In the genomic region with DNA sequence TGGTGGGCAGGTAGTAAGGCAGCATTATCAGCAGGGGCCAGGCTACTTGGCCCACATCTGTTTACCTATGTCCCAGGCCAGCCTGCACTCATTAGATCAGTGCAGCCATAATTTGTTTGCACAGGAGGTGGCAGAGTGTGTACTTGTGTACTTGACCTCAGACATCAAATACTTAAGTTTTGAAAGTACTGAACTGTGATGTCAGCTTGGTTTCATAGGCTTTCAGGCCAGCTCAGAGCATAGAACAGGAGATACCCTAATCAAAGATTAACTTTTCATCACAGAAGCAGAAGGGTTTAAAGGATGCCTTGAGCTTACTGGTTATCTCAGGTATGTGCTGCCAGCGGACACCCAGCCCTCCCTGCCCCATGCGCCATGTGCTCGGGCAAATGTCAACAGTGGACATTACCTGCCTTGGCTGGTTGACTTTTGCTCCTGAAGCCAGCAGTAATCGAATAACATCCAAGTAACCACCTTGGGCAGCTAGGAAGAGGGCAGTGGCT, we compare ENCODE assay signal across 12 cellular contexts. TPM values are rescaled to one million over a fixed set of nuclear protein-coding genes. Genes with fewer than 3 reads are reported as not detected.
A peak's percentile ranks its signal among the peaks of the same experiment; 100 is the strongest.
DNase-seq lines count a peak whose midpoint lies in the region; ATAC-seq and TF ChIP-seq lines count a peak whose summit lies in the region.
"Had no signal": no experiment of that assay in that cellular context is flagged by ENCODE, and none has a peak within 500 bp of the region (broad histone marks: within the 10 kb centered on the region; RNA-seq: fewer than 3 reads in every experiment).

No MANE protein-coding gene starts in this region.

- no peaks in the 10 kb centered on the region for H3K27me3 ChIP-seq in body of pancreas

- no peak overlapping the region for H3K27ac ChIP-seq in body of pancreas
- H3K27ac ChIP-seq: parathyroid adenoma had no signal

- peaks cover 26% of the 10 kb centered on the region for H3K4me1 ChIP-seq in body of pancreas

- TF ChIP-seq POLR2A in body of pancreas (IDR thresholded peaks at IDR 0.05) (no peak), lower leg skin (IDR thresholded peaks at IDR 0.05) (no peak)

- no peak overlapping the region for H3K4me3 Mint-ChIP-seq in T-helper 17 cell
- no peak overlapping the region for H3K4me3 Mint-ChIP-seq in activated T-helper 2 cell treated with anti-CD3 and anti-CD28 coated beads, Interferon-gamma antibody, Interleukin-2, Interleukin-4, amounts not matched to agents 10 μg/mL and 5 μg/mL and 100 μg/mL, durations not matched to agents 14 hours and 24 hours and 36 hours (ENCODE audit: low read depth)
- H3K4me3 Mint-ChIP-seq: stimulated activated naive CD8-positive, alpha-beta T cell treated with anti-CD3 and anti-CD28 coated beads, Interleukin-15, Interleukin-2, amounts not matched to agents 100 ng/mL and 50 ng/mL, for 24 hours had no signal

- ATAC-seq in GM21390 (IDR thresholded peaks at IDR 0.05; ENCODE audit: unreplicated experiment) (peak; percentile 76), HG03521 (IDR thresholded peaks at IDR 0.05; ENCODE audit: unreplicated experiment) (peak; percentile 85), body of pancreas (peak; percentile 48), T-helper 17 cell (no peak)

- H3K4me3 ChIP-seq in body of pancreas (no peak overlapping the region), lower leg skin (ENCODE audit: low read depth, poor library complexity, severe bottlenecking) (no peak overlapping the region)

- peak; percentile 22 for TF ChIP-seq CTCF in GM10266 (IDR thresholded peaks at IDR 0.05; ENCODE audit: control insufficient read depth, insufficient read depth, low read depth, missing control alignments)
- TF ChIP-seq CTCF in body of pancreas (IDR thresholded peaks at IDR 0.05) = no peak
- TF ChIP-seq CTCF in lower leg skin (IDR thresholded peaks at IDR 0.05) = no peak

- intact Hi-C loops in body of pancreas (cut with DNase I) = loop anchor here (10.0 kb wide), 1 partner anchor 75 kb away; no protein-coding TSS in a partner anchor
- intact Hi-C loops in lower leg skin (cut with DNase I; ENCODE audit: low total_unique reads) = loop anchor here (10.0 kb wide), 2 partner anchors 185 to 295 kb away; no protein-coding TSS in a partner anchor
- intact Hi-C loops in activated T-helper 2 cell treated with anti-CD3 and anti-CD28 coated beads, Interferon-gamma antibody, Interleukin-2, Interleukin-4, amounts not matched to agents 10 μg/mL and 5 μg/mL and 100 μg/mL, durations not matched to agents 14 hours and 24 hours and 36 hours (cut with micrococcal nuclease) = loop anchor here (5.0 kb wide), 1 partner anchor 33 kb away; a partner anchor contains a TSS

- H3K9me3 Mint-ChIP-seq in activated T-helper 2 cell treated with anti-CD3 and anti-CD28 coated beads, Interferon-gamma antibody, Interleukin-2, Interleukin-4, amounts not matched to agents 10 μg/mL and 5 μg/mL and 100 μg/mL, durations not matched to agents 14 hours and 24 hours and 36 hours = no peaks in the 10 kb centered on the region
- H3K9me3 Mint-ChIP-seq: activated naive CD4-positive, alpha-beta T cell treated with anti-CD3 and anti-CD28 coated beads, Interleukin-2, amount 50 U/mL, for 72 hours; stimulated activated naive CD8-positive, alpha-beta T cell treated with anti-CD3 and anti-CD28 coated beads, Interleukin-15, Interleukin-2, amounts not matched to agents 100 ng/mL and 50 ng/mL, for 24 hours had no signal

- peaks cover 18% of the 10 kb centered on the region for H3K27me3 Mint-ChIP-seq in T-helper 17 cell
- H3K27me3 Mint-ChIP-seq in activated T-helper 2 cell treated with anti-CD3 and anti-CD28 coated beads, Interferon-gamma antibody, Interleukin-2, Interleukin-4, amounts not matched to agents 10 μg/mL and 5 μg/mL and 100 μg/mL, durations not matched to agents 14 hours and 24 hours and 36 hours (ENCODE audit: low read depth) = peaks cover 10% of the 10 kb centered on the region

- no peaks in the 10 kb centered on the region for H3K36me3 ChIP-seq in body of pancreas (replicated peaks in 1 of 2; ENCODE audit: insufficient read depth in 1 of 2, low read depth in 2 of 2)

- no peaks in the 10 kb centered on the region for H3K9me3 ChIP-seq in body of pancreas
- H3K9me3 ChIP-seq in T-helper 17 cell (ENCODE audit: control insufficient read depth, low read length, poor library complexity, severe bottlenecking) = no peaks in the 10 kb centered on the region

- H3K27ac Mint-ChIP-seq in T-helper 17 cell = no peak overlapping the region
- H3K27ac Mint-ChIP-seq in activated T-helper 2 cell treated with anti-CD3 and anti-CD28 coated beads, Interferon-gamma antibody, Interleukin-2, Interleukin-4, amounts not matched to agents 10 μg/mL and 5 μg/mL and 100 μg/mL, durations not matched to agents 14 hours and 24 hours and 36 hours = no peak overlapping the region
- H3K27ac Mint-ChIP-seq: activated naive CD4-positive, alpha-beta T cell treated with anti-CD3 and anti-CD28 coated beads, Interleukin-2, amount 50 U/mL, for 72 hours; stimulated activated naive CD8-positive, alpha-beta T cell treated with anti-CD3 and anti-CD28 coated beads, Interleukin-15, Interleukin-2, amounts not matched to agents 100 ng/mL and 50 ng/mL, for 24 hours had no signal

- peaks cover 2% of the 10 kb centered on the region for H3K4me1 Mint-ChIP-seq in T-helper 17 cell
- H3K4me1 Mint-ChIP-seq in activated T-helper 2 cell treated with anti-CD3 and anti-CD28 coated beads, Interferon-gamma antibody, Interleukin-2, Interleukin-4, amounts not matched to agents 10 μg/mL and 5 μg/mL and 100 μg/mL, durations not matched to agents 14 hours and 24 hours and 36 hours (ENCODE audit: low read depth) = peaks cover 16% of the 10 kb centered on the region

- DNase-seq in GM10266 (ENCODE audit: extremely low spot score) = peak; percentile 30
- peak in 2 of 4 donors; percentile 8 to 17 for DNase-seq in body of pancreas
- no peak for DNase-seq in lower leg skin (ENCODE audit: low spot score in 2 of 2)
- no peak for DNase-seq in GOT3 (lab: John Stamatoyannopoulos, UW)
- no peak for DNase-seq in T-helper 17 cell
- no peak for DNase-seq in activated T-helper 2 cell treated with anti-CD3 and anti-CD28 coated beads, Interferon-gamma antibody, Interleukin-2, Interleukin-4, amounts not matched to agents 10 μg/mL and 5 μg/mL and 100 μg/mL, durations not matched to agents 14 hours and 24 hours and 36 hours (ENCODE audit: low spot score)
- DNase-seq: EL had no signal

- WGBS in body of pancreas, 2 donors = 44 to 50% methylated on average over 4 of the region's 4 CpGs
- WGBS in lower leg skin, 2 donors = 96 to 97% methylated on average over 4 of the region's 4 CpGs

- no peaks in the 10 kb centered on the region for H3K36me3 Mint-ChIP-seq in T-helper 17 cell (ENCODE audit: low read depth)
- H3K36me3 Mint-ChIP-seq in activated T-helper 2 cell treated with anti-CD3 and anti-CD28 coated beads, Interferon-gamma antibody, Interleukin-2, Interleukin-4, amounts not matched to agents 10 μg/mL and 5 μg/mL and 100 μg/mL, durations not matched to agents 14 hours and 24 hours and 36 hours (ENCODE audit: low read depth) = no peaks in the 10 kb centered on the region
- H3K36me3 Mint-ChIP-seq: activated naive CD4-positive, alpha-beta T cell treated with anti-CD3 and anti-CD28 coated beads, Interleukin-2, amount 50 U/mL, for 72 hours had no signal

RNA-seq across cellular contexts. Expression of a gene that starts 33.2 kb away (rescaled TPM):
- total RNA-seq in body of pancreas (1 to 10 TPM in 1 of 2 donors, under 1 TPM in 1; 0.52 to 3.3 TPM), lower leg skin (1 to 10 TPM in 3 of 4 donors, under 1 TPM in 1; 0.99 to 4.4 (median 1.8) TPM), T-helper 17 cell (under 1 TPM; 0.25 to 0.26 TPM)
- not detected in 2 replicates for total RNA-seq in activated T-helper 2 cell treated with anti-CD3 and anti-CD28 coated beads, Interferon-gamma antibody, Interleukin-2, Interleukin-4, amounts not matched to agents 10 μg/mL and 5 μg/mL and 100 μg/mL, durations not matched to agents 14 hours and 24 hours and 36 hours
- total RNA-seq: activated naive CD4-positive, alpha-beta T cell treated with anti-CD3 and anti-CD28 coated beads, Interleukin-2, amount 50 U/mL, for 72 hours had no signal

RNA-seq across cellular contexts. Expression of a gene that starts 43.2 kb away (rescaled TPM):
- total RNA-seq in body of pancreas = 10 to 100 TPM; 27.2 to 27.7 TPM
- total RNA-seq in lower leg skin = 100 to 1,000 TPM in 2 of 4 donors, 10 to 100 TPM in 2; 75.1 to 114 (median 100) TPM
- 10 to 100 TPM; 43.5 to 45.8 TPM for total RNA-seq in T-helper 17 cell
- 29.0 and 31.4 TPM in 2 replicates for total RNA-seq in activated T-helper 2 cell treated with anti-CD3 and anti-CD28 coated beads, Interferon-gamma antibody, Interleukin-2, Interleukin-4, amounts not matched to agents 10 μg/mL and 5 μg/mL and 100 μg/mL, durations not matched to agents 14 hours and 24 hours and 36 hours

RNA-seq across cellular contexts. Expression of a gene that starts 59.8 kb away (rescaled TPM):
- total RNA-seq in body of pancreas = 10 to 100 TPM in 1 of 2 donors, 1 to 10 TPM in 1; 9.3 to 21.1 TPM
- total RNA-seq in lower leg skin = 100 to 1,000 TPM; 155 to 456 (median 173) TPM
- total RNA-seq in T-helper 17 cell = under 1 TPM in 1 of 2 donors, not detected in 1; 0.07 TPM
- 0.05 TPM in 1 of 2 replicates, not detected in the other for total RNA-seq in activated T-helper 2 cell treated with anti-CD3 and anti-CD28 coated beads, Interferon-gamma antibody, Interleukin-2, Interleukin-4, amounts not matched to agents 10 μg/mL and 5 μg/mL and 100 μg/mL, durations not matched to agents 14 hours and 24 hours and 36 hours
